Comparison of ENCODE assay signal across 8 cellular contexts in genomic region chr1:24748191-24749121, GRCh38. TPM values are rescaled to one million over a fixed set of nuclear protein-coding genes. Genes with fewer than 3 reads are reported as not detected.
DNase-seq lines count a peak whose midpoint lies in the region; TF ChIP-seq lines count a peak whose summit lies in the region.

No MANE protein-coding gene starts in this region.

- peaks cover 67% of the 10 kb centered on the region for H4K20me1 ChIP-seq in hepatocyte (ENCODE audit: insufficient read depth, poor library complexity, severe bottlenecking)

- no peaks in the 10 kb centered on the region for H3K27me3 ChIP-seq in hepatocyte
- H3K27me3 ChIP-seq in subcutaneous abdominal adipose tissue (ENCODE audit: control insufficient read depth in 5 of 5, insufficient read depth in 4 of 5, low read length in 5 of 5) = no peaks in the 10 kb centered on the region

- H2AFZ ChIP-seq in hepatocyte = no peak overlapping the region

- H3K9me3 Mint-ChIP-seq in T-helper 1 cell treated with Interleukin-12 subunit alpha and Interleukin-12 subunit beta and Interleukin-4 antibody, amounts not matched to agents 30 μg/mL and 1 μg/mL, for 36 hours = no peaks in the 10 kb centered on the region
- H3K9me3 Mint-ChIP-seq in T-helper 2 cell treated with Interferon-gamma antibody and Interleukin-4, amounts not matched to agents 5 μg/mL and 100 μg/mL, for 36 hours = no peaks in the 10 kb centered on the region

- peak overlapping the region; percentile 21 for H3K4me3 Mint-ChIP-seq in T-helper 1 cell treated with Interleukin-12 subunit alpha and Interleukin-12 subunit beta and Interleukin-4 antibody, amounts not matched to agents 30 μg/mL and 1 μg/mL, for 36 hours
- H3K4me3 Mint-ChIP-seq in T-helper 2 cell treated with Interferon-gamma antibody and Interleukin-4, amounts not matched to agents 5 μg/mL and 100 μg/mL, for 36 hours = peak overlapping the region; percentile 54

- WGBS in hepatocyte (ENCODE audit: low lambda C conversion rate, missing lambda C conversion rate) = 91% methylated on average over 14 of the region's 14 CpGs

- H3K9me3 ChIP-seq in hepatocyte (ENCODE audit: low read depth) (no peaks in the 10 kb centered on the region), subcutaneous abdominal adipose tissue (ENCODE audit: control insufficient read depth in 5 of 5, low read length in 5 of 5) (no peaks in the 10 kb centered on the region)

- H3K36me3 ChIP-seq in hepatocyte (replicated peaks; ENCODE audit: insufficient read depth, low read depth) (no peaks in the 10 kb centered on the region), subcutaneous abdominal adipose tissue (ENCODE audit: control insufficient read depth in 5 of 5, insufficient read depth in 5 of 5, low read length in 5 of 5) (no peaks in the 10 kb centered on the region)

- H3K9me2 ChIP-seq in hepatocyte (replicated peaks; ENCODE audit: insufficient read depth) = no peaks in the 10 kb centered on the region

- H3K4me2 ChIP-seq in hepatocyte = peak overlapping the region; percentile 80

- peaks cover 78% of the 10 kb centered on the region for H3K79me2 ChIP-seq in hepatocyte

- no peak overlapping the region for H3K27ac Mint-ChIP-seq in T-helper 1 cell treated with Interleukin-12 subunit alpha and Interleukin-12 subunit beta and Interleukin-4 antibody, amounts not matched to agents 30 μg/mL and 1 μg/mL, for 36 hours
- peak overlapping the region; percentile 15 for H3K27ac Mint-ChIP-seq in T-helper 2 cell treated with Interferon-gamma antibody and Interleukin-4, amounts not matched to agents 5 μg/mL and 100 μg/mL, for 36 hours

- H3K4me1 Mint-ChIP-seq in T-helper 1 cell treated with Interleukin-12 subunit alpha and Interleukin-12 subunit beta and Interleukin-4 antibody, amounts not matched to agents 30 μg/mL and 1 μg/mL, for 36 hours (ENCODE audit: low read depth) = peaks cover 28% of the 10 kb centered on the region
- H3K4me1 Mint-ChIP-seq in T-helper 2 cell treated with Interferon-gamma antibody and Interleukin-4, amounts not matched to agents 5 μg/mL and 100 μg/mL, for 36 hours (ENCODE audit: low read depth) = peaks cover 39% of the 10 kb centered on the region

- no peak for TF ChIP-seq CTCF in hepatocyte (IDR thresholded peaks at IDR 0.05; ENCODE audit: poor library complexity)

- H3K4me1 ChIP-seq in hepatocyte (ENCODE audit: insufficient read depth) (peaks cover 25% of the 10 kb centered on the region), subcutaneous abdominal adipose tissue (ENCODE audit: control insufficient read depth in 5 of 5, insufficient read depth in 5 of 5, low read length in 5 of 5) (peaks cover 7 to 68% (median 45%) of the 10 kb centered on the region in 5 donors)

- no peak overlapping the region for H3K27ac ChIP-seq in hepatocyte
- H3K27ac ChIP-seq in subcutaneous abdominal adipose tissue (ENCODE audit: low read depth, low read length) = peak overlapping the region; percentile 93

- peak overlapping the region in 2 of 5 donors; percentile 25 to 45 for H3K9ac ChIP-seq in subcutaneous abdominal adipose tissue (ENCODE audit: low read length in 5 of 5)

- peaks cover 3% of the 10 kb centered on the region for H3K27me3 Mint-ChIP-seq in T-helper 1 cell treated with Interleukin-12 subunit alpha and Interleukin-12 subunit beta and Interleukin-4 antibody, amounts not matched to agents 30 μg/mL and 1 μg/mL, for 36 hours (ENCODE audit: low read depth)
- H3K27me3 Mint-ChIP-seq in T-helper 2 cell treated with Interferon-gamma antibody and Interleukin-4, amounts not matched to agents 5 μg/mL and 100 μg/mL, for 36 hours (ENCODE audit: low read depth) = no peaks in the 10 kb centered on the region

- DNase-seq in T-helper 1 cell (no peak), hepatocyte (ENCODE audit: low spot score) (no peak), DMS114 treated with DMSO at 0.1 percent for 48 hours (lab: John Stamatoyannopoulos, UW; ENCODE audit: unreplicated experiment) (no peak), NCI-H69 (lab: John Stamatoyannopoulos, UW) (no peak), midbrain (lab: John Stamatoyannopoulos, UW) (no peak)
- DNase-seq in T-helper 2 cell treated with Interferon-gamma antibody and Interleukin-4, amounts not matched to agents 5 μg/mL and 100 μg/mL, for 36 hours (ENCODE audit: low spot score) = no peak

- H3K4me3 ChIP-seq in hepatocyte (no peak overlapping the region), subcutaneous abdominal adipose tissue (ENCODE audit: low read depth in 1 of 5, low read length in 5 of 5) (peak overlapping the region in 4 of 5 donors; percentile 30 to 93 (median 70))

- peaks cover 3% of the 10 kb centered on the region for H3K36me3 Mint-ChIP-seq in T-helper 1 cell treated with Interleukin-12 subunit alpha and Interleukin-12 subunit beta and Interleukin-4 antibody, amounts not matched to agents 30 μg/mL and 1 μg/mL, for 36 hours (ENCODE audit: low read depth)
- H3K36me3 Mint-ChIP-seq in T-helper 2 cell treated with Interferon-gamma antibody and Interleukin-4, amounts not matched to agents 5 μg/mL and 100 μg/mL, for 36 hours (ENCODE audit: low read depth) = no peaks in the 10 kb centered on the region

RNA-seq across cellular contexts. Expression of gene CLIC4, which starts 3.2 kb away (rescaled TPM):
- 233 and 259 TPM in 2 replicates for total RNA-seq in hepatocyte
- polyA plus RNA-seq in hepatocyte = 119 and 146 TPM in 2 replicates
